Comparison of ENCODE assay signal across 9 cellular contexts in genomic region chr7:129515381-129515780, GRCh38. TPM values are rescaled to one million over a fixed set of nuclear protein-coding genes. Genes with fewer than 3 reads are reported as not detected.
"Had no signal": no experiment of that assay in that cellular context is flagged by ENCODE, and none has a peak within 500 bp of the region (broad histone marks: within the 10 kb centered on the region; RNA-seq: fewer than 3 reads in every experiment).

No MANE protein-coding gene starts in this region.

- H3K4me3 Mint-ChIP-seq: IgD-negative memory B cell had no signal

- DNase-seq: Karpas-422, KBM-7, KG1 had no signal

- H3K9ac ChIP-seq: KMS-11 had no signal

- FAIRE-seq: HepG2, HTR-8/SVneo had no signal

- H3K4me2 ChIP-seq: KMS-11 had no signal

- H3K27ac ChIP-seq: HL-60, KMS-11 had no signal

RNA-seq across cellular contexts. Expression of gene SMKR1, which starts 13.1 kb away (rescaled TPM):
- total RNA-seq: HepG2, IMR-90 had no signal
